ENCODE assay signal across 8 cellular contexts in the genomic region with DNA sequence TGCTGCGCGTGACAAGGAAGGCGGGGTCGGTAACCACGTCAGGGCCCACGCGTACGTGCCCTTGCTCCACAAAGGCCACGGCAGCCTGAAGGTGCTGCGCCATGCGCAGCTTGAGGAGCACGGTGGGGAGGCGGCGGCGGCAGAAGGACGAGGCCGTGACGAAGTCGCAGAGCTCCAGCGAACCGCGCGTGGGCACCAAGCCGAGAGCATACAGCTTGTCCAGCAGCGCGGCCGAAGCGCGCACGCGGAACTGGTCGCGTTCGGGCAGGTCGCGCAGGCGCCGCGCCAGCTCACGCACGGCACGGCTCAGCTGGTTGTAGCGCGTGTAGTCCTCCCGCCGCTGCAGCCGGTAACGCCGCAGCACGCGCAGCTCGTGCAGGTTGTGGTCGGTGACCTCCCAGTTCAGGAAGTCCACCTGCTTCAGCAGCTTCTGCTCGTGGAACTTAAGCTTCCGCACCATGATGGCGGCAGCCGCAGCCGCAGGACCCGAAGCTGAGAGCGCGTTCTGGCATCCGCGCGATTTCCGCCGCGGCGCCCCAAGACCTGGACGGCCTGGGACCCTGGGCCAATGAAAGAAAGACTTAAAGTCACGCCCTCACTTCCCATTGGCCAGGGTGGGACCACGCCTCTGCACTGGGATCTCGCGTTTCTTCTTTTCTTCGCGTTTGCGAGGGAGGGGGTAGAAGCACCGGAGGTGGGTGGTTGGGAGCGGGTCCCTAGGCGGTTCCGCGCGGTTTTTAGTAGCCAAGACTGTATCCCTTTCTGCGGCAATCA. TPM values are rescaled to one million over a fixed set of nuclear protein-coding genes. Genes with fewer than 3 reads are reported as not detected.
DNase-seq lines count a peak whose midpoint lies in the region; ATAC-seq and TF ChIP-seq lines count a peak whose summit lies in the region.

A gene with protein sequence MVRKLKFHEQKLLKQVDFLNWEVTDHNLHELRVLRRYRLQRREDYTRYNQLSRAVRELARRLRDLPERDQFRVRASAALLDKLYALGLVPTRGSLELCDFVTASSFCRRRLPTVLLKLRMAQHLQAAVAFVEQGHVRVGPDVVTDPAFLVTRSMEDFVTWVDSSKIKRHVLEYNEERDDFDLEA (minus strand): TSS at position 516 of the 774 bp plus-strand sequence. CDS start 56 bp downstream, at position 460.

- intact Hi-C loops in CD8-positive, alpha-beta T cell (cut with DNase I, micrococcal nuclease): loop anchor here (1.0 to 10.0 kb wide), 13 partner anchors 15 to 855 kb away; a partner anchor contains a TSS

- DNase-seq in CD8-positive, alpha-beta T cell: peak; percentile 81 to 94 (median 89)
- DNase-seq in HS-27A (ENCODE audit: low read depth) (peak; percentile 97), NK-92 (lab: John Stamatoyannopoulos, UW; ENCODE audit: unreplicated experiment) (peak; percentile 51), lung (ENCODE audit: low spot score) (peak; percentile 96)
- peak; percentile 79 to 82 for DNase-seq in activated CD8-positive, alpha-beta memory T cell treated with anti-CD3 and anti-CD28 coated beads for 1 hour (ENCODE audit: extremely low read depth in 1 of 2, low read depth in 1 of 2)
- DNase-seq in effector CD4-positive, alpha-beta T cell: peak; percentile 89
- peak; percentile 70 to 89 (median 87) for DNase-seq in stimulated activated CD4-positive, alpha-beta T cell treated with anti-CD3 and anti-CD28 coated beads, TNF-alpha, amount 100 ng/mL, for 4 hours (ENCODE audit: low read depth in 3 of 3)

- H3K36me3 Mint-ChIP-seq in CD8-positive, alpha-beta T cell: peaks cover 29% of the 10 kb centered on the region

- H3K4me3 ChIP-seq in CD8-positive, alpha-beta T cell (ENCODE audit: low read depth, low read length): peak within 1 kb of the TSS; percentile 99
- H3K4me3 ChIP-seq in lung: peak within 1 kb of the TSS; percentile 92

- H3K27ac ChIP-seq in CD8-positive, alpha-beta T cell (ENCODE audit: low read depth, low read length): peak within 1 kb of the TSS; percentile 98
- peak within 1 kb of the TSS; percentile 97 to 98 for H3K27ac ChIP-seq in lung (ENCODE audit: low read depth in 1 of 2, low read length in 1 of 2)

- POLR2A ChIA-PET in CD8-positive, alpha-beta T cell (lab: Charles Lee): interaction anchor here (0.6 to 5.9 kb wide), 29 partner anchors 8 to 1179 kb away, joined by 3 to 140 read pairs (median 5); a partner anchor contains a TSS

- H3K9me3 Mint-ChIP-seq in CD8-positive, alpha-beta T cell: no peaks in the 10 kb centered on the region

- CTCF ChIA-PET in CD8-positive, alpha-beta T cell (lab: Charles Lee): interaction anchor here (0.6 to 4.9 kb wide), 14 partner anchors 11 to 852 kb away, joined by 3 to 34 read pairs (median 5); a partner anchor contains a TSS

- no peaks in the 10 kb centered on the region for H3K9me3 ChIP-seq in CD8-positive, alpha-beta T cell (ENCODE audit: low read length)
- H3K9me3 ChIP-seq in lung (ENCODE audit: control insufficient read depth in 2 of 2, insufficient read depth in 1 of 2, low read length in 1 of 2): no peaks in the 10 kb centered on the region

- ATAC-seq in CD8-positive, alpha-beta T cell: peak; percentile 90
- ATAC-seq in GM19467 (IDR thresholded peaks at IDR 0.05; ENCODE audit: unreplicated experiment): peak; percentile 84
- ATAC-seq in lung (ENCODE audit: insufficient read depth, low FRiP score): peak; percentile 98

- WGBS in lung, 2 donors: 0% methylated on average over 80 to 83 of the region's 83 CpGs

- TF ChIP-seq CTCF in CD8-positive, alpha-beta T cell (IDR thresholded peaks at IDR 0.05): no peak
- no peak for TF ChIP-seq CTCF in lung (IDR thresholded peaks at IDR 0.05; ENCODE audit: control extremely low read depth, extremely low read depth)

- peak within 1 kb of the TSS; percentile 91 for H3K4me3 Mint-ChIP-seq in CD8-positive, alpha-beta T cell

- no peaks in the 10 kb centered on the region for H3K27me3 Mint-ChIP-seq in CD8-positive, alpha-beta T cell (ENCODE audit: low read depth)

- no peaks in the 10 kb centered on the region for H3K36me3 ChIP-seq in CD8-positive, alpha-beta T cell (ENCODE audit: insufficient read depth, low read length)
- no peaks in the 10 kb centered on the region for H3K36me3 ChIP-seq in lung (ENCODE audit: control insufficient read depth in 2 of 2, insufficient read depth in 2 of 2, low read length in 2 of 2)

- peaks cover 31% of the 10 kb centered on the region for H3K4me1 ChIP-seq in CD8-positive, alpha-beta T cell (ENCODE audit: insufficient read depth, low read length)
- peaks cover 3 to 5% of the 10 kb centered on the region in 2 donors for H3K4me1 ChIP-seq in lung (ENCODE audit: control insufficient read depth in 2 of 2, insufficient read depth in 2 of 2, low read length in 2 of 2)

- H3K27ac Mint-ChIP-seq in CD8-positive, alpha-beta T cell: peak within 1 kb of the TSS; percentile 97

- H3K27me3 ChIP-seq in CD8-positive, alpha-beta T cell (ENCODE audit: insufficient read depth, low read length): no peaks in the 10 kb centered on the region
- no peaks in the 10 kb centered on the region for H3K27me3 ChIP-seq in lung (ENCODE audit: control insufficient read depth, insufficient read depth)

- peaks cover 41% of the 10 kb centered on the region for H3K4me1 Mint-ChIP-seq in CD8-positive, alpha-beta T cell (ENCODE audit: low read depth)

RNA-seq across cellular contexts. Expression of the gene that starts here (rescaled TPM):
- 10 to 100 TPM; 67.1 to 69.5 TPM for total RNA-seq in CD8-positive, alpha-beta T cell
- total RNA-seq in lung: 10 to 100 TPM; 34.2 to 66.8 TPM
- polyA plus RNA-seq in lung: 10 to 100 TPM; 73.4 to 78.4 TPM

Comparison
In these comparisons a context has a peak if more than half of its experiments do, and no peak if none do; other contexts are left out.
1. Peak in every context shown above with its lines: DNase-seq, ATAC-seq, H3K4me3 ChIP-seq and H3K27ac ChIP-seq.